Comparison of ENCODE assay signal across 18 cellular contexts in genomic region chrX:14660970-14661369, GRCh38.
A peak's percentile ranks its signal among the peaks of the same experiment; 100 is the strongest.
DNase-seq lines count a peak whose midpoint lies in the region; ATAC-seq, FAIRE-seq and TF ChIP-seq lines count a peak whose summit lies in the region.
"Had no signal": no experiment of that assay in that cellular context is flagged by ENCODE, and none has a peak within 500 bp of the region (broad histone marks: within the 10 kb centered on the region; RNA-seq: fewer than 3 reads in every experiment).

No MANE protein-coding gene starts in this region.

- H3K27me3 ChIP-seq in HepG2 (ENCODE audit: control insufficient read depth in 1 of 2, insufficient read depth in 2 of 2, low read length in 2 of 2) = no peaks in the 10 kb centered on the region
- H3K27me3 ChIP-seq in right lobe of liver = no peaks in the 10 kb centered on the region
- H3K27me3 ChIP-seq in GM12878 (replicated peaks in 1 of 2; ENCODE audit: control insufficient read depth in 2 of 2, insufficient read depth in 2 of 2, low read length in 1 of 2) = no peaks in the 10 kb centered on the region
- peaks cover 0 to 4% (median 0%) of the 10 kb centered on the region in 4 donors for H3K27me3 ChIP-seq in pancreas

- H4K20me1 ChIP-seq in HepG2 (ENCODE audit: insufficient read depth, low read length) = no peaks in the 10 kb centered on the region
- H4K20me1 ChIP-seq in GM12878 (ENCODE audit: control insufficient read depth, insufficient read depth) = no peaks in the 10 kb centered on the region

- in situ Hi-C loops in HepG2 (cut with HindIII; ENCODE audit: extremely low pct_ligation_motif_present, low pct_unique_long_range_greater_than_20kb) (no loop called here), GM12878 (cut with MboI) (no loop called here)

- no peak overlapping the region for H2AFZ ChIP-seq in HepG2 (ENCODE audit: low read length)
- no peak overlapping the region for H2AFZ ChIP-seq in GM12878 (ENCODE audit: control insufficient read depth, low read depth, low read length)
- H2AFZ ChIP-seq: GM23248 had no signal

- no peak for TF ChIP-seq RAD21 in HepG2 (CRISPR knock-in tag; IDR thresholded peaks at IDR 0.05)
- no peak for TF ChIP-seq RAD21 in GM12878 (IDR thresholded peaks at IDR 0.05; ENCODE audit: insufficient read depth, low read depth, low read length)

- 88% methylated on average over 2 of the region's 2 CpGs for WGBS in HepG2 (ENCODE audit: low lambda C conversion rate)
- 33% methylated on average over 2 of the region's 2 CpGs for WGBS in right lobe of liver (ENCODE audit: insufficient coverage, low coverage, low lambda C conversion rate, missing lambda C conversion rate)
- 48% methylated on average over 2 of the region's 2 CpGs for WGBS in GM12878 (ENCODE audit: insufficient coverage, insufficient replicate concordance, low lambda C conversion rate, missing lambda C conversion rate)
- WGBS in pancreas, 2 donors = 61 to 73% methylated on average over 2 of the region's 2 CpGs

- no peaks in the 10 kb centered on the region for H3K79me2 ChIP-seq in HepG2 (ENCODE audit: insufficient read depth, low read length)
- no peaks in the 10 kb centered on the region for H3K79me2 ChIP-seq in GM12878 (ENCODE audit: control insufficient read depth, insufficient read depth, low read length)

- H3K27ac ChIP-seq in HepG2 (ENCODE audit: extremely low read length, insufficient read depth, low read length) = no peak overlapping the region
- no peak overlapping the region for H3K27ac ChIP-seq in right lobe of liver
- H3K27ac ChIP-seq in GM12878 (ENCODE audit: control insufficient read depth, insufficient read depth) = no peak overlapping the region
- no peak overlapping the region for H3K27ac ChIP-seq in pancreas
- H3K27ac ChIP-seq: BLaER1 treated with 17β-estradiol and CSF1 and Interleukin-3, amounts not matched to agents 10 nM and 100 nM; GM23248 had no signal

- no peak overlapping the region for H3K4me3 ChIP-seq in HepG2 (replicated peaks in 1 of 3; ENCODE audit: insufficient read depth in 1 of 3, low read depth in 2 of 3, low read length in 3 of 3)
- no peak overlapping the region for H3K4me3 ChIP-seq in right lobe of liver
- H3K4me3 ChIP-seq in GM12878 = no peak overlapping the region
- no peak overlapping the region for H3K4me3 ChIP-seq in pancreas
- H3K4me3 ChIP-seq: BLaER1 treated with 17β-estradiol and CSF1 and Interleukin-3, amounts not matched to agents 10 nM and 100 nM; GM23248; HAP-1; K562 had no signal

- ATAC-seq in HepG2 (no peak), right lobe of liver (no peak), GM12878 (no peak), pancreas (no peak)
- ATAC-seq: CD8-positive, alpha-beta T cell; K562 had no signal

- no peak for TF ChIP-seq CTCF in HepG2 (CRISPR knock-in tag; IDR thresholded peaks at IDR 0.05)
- no peak for TF ChIP-seq CTCF in right lobe of liver (IDR thresholded peaks at IDR 0.05)
- TF ChIP-seq CTCF in GM12878 (IDR thresholded peaks at IDR 0.05 in 2 of 3, conservative IDR thresholded peaks at IDR 0.05 in 1 of 3; ENCODE audit: control insufficient read depth in 2 of 3, extremely low read depth in 1 of 3, insufficient read depth in 1 of 3, low read depth in 3 of 3, low read length in 3 of 3) = no peak
- no peak for TF ChIP-seq CTCF in pancreas (IDR thresholded peaks at IDR 0.05)

- no TSS peak for BruUV-seq in HepG2 (replicated peaks; lab: Mats Ljungman, UMichigan)
- BruUV-seq in GM12878 (replicated peaks; lab: Mats Ljungman, UMichigan) = no TSS peak

- no peak for TF ChIP-seq EP300 in HepG2 (IDR thresholded peaks at IDR 0.05; ENCODE audit: low read depth in 2 of 2, low read length in 2 of 2)
- TF ChIP-seq EP300 in HepG2 (CRISPR knock-in tag; IDR thresholded peaks at IDR 0.05; ENCODE audit: borderline replicate concordance) = no peak
- no peak for TF ChIP-seq EP300 in GM12878 (IDR thresholded peaks at IDR 0.05; ENCODE audit: borderline replicate concordance in 1 of 2, control insufficient read depth in 1 of 2, low read depth in 2 of 2, low read length in 2 of 2)

- H3K36me3 ChIP-seq in HepG2 (replicated peaks in 1 of 2; ENCODE audit: control insufficient read depth in 1 of 2, insufficient read depth in 2 of 2, low read length in 2 of 2) (no peaks in the 10 kb centered on the region), right lobe of liver (no peaks in the 10 kb centered on the region), GM12878 (ENCODE audit: control insufficient read depth in 2 of 2, insufficient read depth in 2 of 2, low read length in 1 of 2) (no peaks in the 10 kb centered on the region), pancreas (no peaks in the 10 kb centered on the region)
- H3K36me3 ChIP-seq: BLaER1 treated with 17β-estradiol and CSF1 and Interleukin-3, amounts not matched to agents 10 nM and 100 nM; HAP-1 had no signal

- H3K4me1 ChIP-seq in HepG2 (ENCODE audit: insufficient read depth, low read length) (peaks cover 6% of the 10 kb centered on the region; the same call in 1 of the 2 replicates), right lobe of liver (no peaks in the 10 kb centered on the region), GM12878 (ENCODE audit: control insufficient read depth, insufficient read depth, low read length) (no peaks in the 10 kb centered on the region), pancreas (peaks cover 0 to 4% (median 0%) of the 10 kb centered on the region in 3 donors)
- H3K4me1 ChIP-seq: BLaER1 treated with 17β-estradiol and CSF1 and Interleukin-3, amounts not matched to agents 10 nM and 100 nM; HAP-1 had no signal

- H3K4me2 ChIP-seq in HepG2 (ENCODE audit: low read depth, low read length) (no peak overlapping the region), GM12878 (ENCODE audit: control insufficient read depth, insufficient read depth) (no peak overlapping the region)
- H3K4me2 ChIP-seq: BLaER1 treated with 17β-estradiol and CSF1 and Interleukin-3, amounts not matched to agents 10 nM and 100 nM had no signal

- no peak overlapping the region for H3K9ac ChIP-seq in HepG2 (ENCODE audit: insufficient read depth, low read depth, low read length)
- no peak overlapping the region for H3K9ac ChIP-seq in GM12878 (ENCODE audit: control insufficient read depth, insufficient read depth, low read length)
- H3K9ac ChIP-seq: BLaER1 treated with 17β-estradiol and CSF1 and Interleukin-3, amounts not matched to agents 10 nM and 100 nM; GM23248 had no signal

- RAD21 ChIA-PET in GM12878 (lab: Charles Lee; ENCODE audit: unreplicated experiment) = no interaction called here

- no peaks in the 10 kb centered on the region for H3K9me3 ChIP-seq in HepG2 (ENCODE audit: low read length)
- no peaks in the 10 kb centered on the region for H3K9me3 ChIP-seq in right lobe of liver
- H3K9me3 ChIP-seq in GM12878 (replicated peaks; ENCODE audit: control insufficient read depth, insufficient read depth, low read length) = no peaks in the 10 kb centered on the region
- H3K9me3 ChIP-seq in pancreas = no peaks in the 10 kb centered on the region
- H3K9me3 ChIP-seq: BLaER1 treated with 17β-estradiol and CSF1 and Interleukin-3, amounts not matched to agents 10 nM and 100 nM; HAP-1 had no signal

- POLR2A ChIA-PET in HepG2 (lab: Yijun Ruan, JAX) = no interaction called here
- POLR2A ChIA-PET in GM12878 (lab: Charles Lee) = no interaction called here

- DNase-seq in HepG2 (ENCODE audit: low spot score) (peak; percentile 21), right lobe of liver (no peak), GM12878 (ENCODE audit: low read depth, low spot score) (no peak), pancreas (no peak), GM12891 (ENCODE audit: insufficient read length, low spot score) (no peak), NCI-H345 treated with DMSO at 0.1 percent for 48 hours (lab: John Stamatoyannopoulos, UW; ENCODE audit: unreplicated experiment) (no peak), anterior cingulate cortex (lab: John Stamatoyannopoulos, UW) (no peak)
- DNase-seq: Calu3; CD8-positive, alpha-beta T cell; DMS 273 treated with DMSO at 0.1 percent for 48 hours; DMS79; GDM1; GM23248; IMR-90 had no signal

- intact Hi-C loops in HepG2 (cut with micrococcal nuclease; ENCODE audit: unreplicated experiment) = loop anchor here (1.0 kb wide), 1 partner anchor 15 kb away; no protein-coding TSS in a partner anchor
- intact Hi-C loops in right lobe of liver (cut with DNase I) = no loop called here
- intact Hi-C loops in GM12878 (cut with micrococcal nuclease; ENCODE audit: unreplicated experiment) = no loop called here
- intact Hi-C loops in pancreas (cut with DNase I) = no loop called here

- no peak for TF ChIP-seq POLR2A in HepG2 (IDR thresholded peaks at IDR 0.05; ENCODE audit: insufficient read depth in 1 of 2, low read depth in 2 of 2, low read length in 2 of 2)
- no peak for TF ChIP-seq POLR2A in right lobe of liver (IDR thresholded peaks at IDR 0.05)
- TF ChIP-seq POLR2A in GM12878 (IDR thresholded peaks at IDR 0.05; ENCODE audit: low read depth, low read length) = no peak
- TF ChIP-seq POLR2A in GM12891 (IDR thresholded peaks at IDR 0.05; ENCODE audit: low read depth, low read length) = no peak

- peak; percentile 42 for FAIRE-seq in HepG2 (lab: Jason Lieb, UNC)
- FAIRE-seq in GM12878 (lab: Jason Lieb, UNC) = no peak
- peak; percentile 81 for FAIRE-seq in pancreas (lab: Jason Lieb, UNC)
- FAIRE-seq in GM12891 (lab: Jason Lieb, UNC) = no peak
- FAIRE-seq: GM19239, K562 had no signal

- SMC1A ChIA-PET in GM12878 (lab: Charles Lee; ENCODE audit: uncharacterized antibody, unreplicated experiment) = interaction anchor here (0.7 to 1.7 kb wide), 4 partner anchors 12 to 582 kb away, joined by 3 to 4 read pairs (median 3); no protein-coding TSS in a partner anchor

- CTCF ChIA-PET in HepG2 (lab: Yijun Ruan, JAX; ENCODE audit: low intra/inter-chr PET ratio, low total read pairs) = no interaction called here
- CTCF ChIA-PET in GM12878 (lab: Yijun Ruan, JAX) = interaction anchor here (1.2 kb wide), 1 partner anchor 10 kb away, joined by 3 read pairs; no protein-coding TSS in a partner anchor

TF ChIP-seq in HepG2, 621 proteins besides CTCF, POLR2A, EP300 and RAD21:
- no peak for TF ChIP-seq POLR2AphosphoS5 (IDR thresholded peaks at IDR 0.05; ENCODE audit: low read depth, low read length)
- TF ChIP-seq ZNF24 (IDR thresholded peaks at IDR 0.05) = peak; percentile 80
- TF ChIP-seq NFKB2 (CRISPR knock-in tag; IDR thresholded peaks at IDR 0.05; ENCODE audit: borderline replicate concordance) = no peak

TF ChIP-seq in GM12878, 131 proteins besides CTCF, POLR2A, EP300 and RAD21 (continues in another document):
- no peak for TF ChIP-seq MYB (IDR thresholded peaks at IDR 0.05; ENCODE audit: borderline replicate concordance, low read depth, low read length)
- TF ChIP-seq ZNF24 (IDR thresholded peaks at IDR 0.05) = peak; percentile 65; the same call in 1 of the 2 replicates

TF ChIP-seq in GM12891, 5 proteins besides CTCF, POLR2A, EP300 and RAD21:
- no peak for TF ChIP-seq POU2F2 (IDR thresholded peaks at IDR 0.05; ENCODE audit: low read depth, low read length)
- no peak for TF ChIP-seq SPI1 (IDR thresholded peaks at IDR 0.05; ENCODE audit: low read depth, low read length)
- TF ChIP-seq PAX5 (IDR thresholded peaks at IDR 0.05; ENCODE audit: insufficient read depth, low read length, severe bottlenecking) = no peak

Comparison
In these comparisons a context has a peak if more than half of its experiments do, and no peak if none do; other contexts are left out.
1. Of the 75 proteins assayed by ChIP-seq in both HepG2 and GM12878: peak only in HepG2: none; only in GM12878: none; in both: ZNF24; in neither: 74.